In genomic region chr17:38592487-38592886, GRCh38 we compare ENCODE assay signal across 16 cellular contexts. TPM values are rescaled to one million over a fixed set of nuclear protein-coding genes. Genes with fewer than 3 reads are reported as not detected.
"Had no signal": no experiment of that assay in that cellular context is flagged by ENCODE, and none has a peak within 500 bp of the region (broad histone marks: within the 10 kb centered on the region; RNA-seq: fewer than 3 reads in every experiment).

No MANE protein-coding gene starts in this region.

- H3K4me3 ChIP-seq: prostate gland, suprapubic skin had no signal

- H3K27ac Mint-ChIP-seq: activated naive CD4-positive, alpha-beta T cell treated with anti-CD3 and anti-CD28 coated beads for 36 hours; activated T-helper 2 cell treated with anti-CD3 and anti-CD28 coated beads, Interferon-gamma antibody, Interleukin-2, Interleukin-4, amounts not matched to agents 10 μg/mL and 5 μg/mL and 100 μg/mL, durations not matched to agents 14 hours and 24 hours and 36 hours; stimulated activated naive CD8-positive, alpha-beta T cell treated with anti-CD3 and anti-CD28 coated beads, Interleukin-15, Interleukin-2, amounts not matched to agents 100 ng/mL and 50 ng/mL, for 24 hours; type B pancreatic cell had no signal

- H3K9me3 Mint-ChIP-seq: activated CD4-positive, alpha-beta T cell treated with anti-CD3 and anti-CD28 coated beads, Interleukin-2, amount 10 ng/mL, durations not matched to agents 7 days and 5 days; activated naive CD4-positive, alpha-beta T cell treated with anti-CD3 and anti-CD28 coated beads for 36 hours; activated T-helper 2 cell treated with anti-CD3 and anti-CD28 coated beads, Interferon-gamma antibody, Interleukin-2, Interleukin-4, amounts not matched to agents 10 μg/mL and 5 μg/mL and 100 μg/mL, durations not matched to agents 14 hours and 24 hours and 36 hours; nephron progenitor cell; stimulated activated naive CD8-positive, alpha-beta T cell treated with anti-CD3 and anti-CD28 coated beads, Interleukin-15, Interleukin-2, amounts not matched to agents 100 ng/mL and 50 ng/mL, for 24 hours; type B pancreatic cell had no signal

- H3K36me3 ChIP-seq: prostate gland, suprapubic skin had no signal

- H3K9me3 ChIP-seq: prostate gland, suprapubic skin had no signal

- ATAC-seq: right cardiac atrium had no signal

- DNase-seq: activated CD4-positive, CD25-positive, alpha-beta regulatory T cell; cortex of kidney; effector CD8-positive, alpha-beta T cell; nephron progenitor cell; right cardiac atrium; small intestine; stimulated activated CD4-positive, alpha-beta T cell treated with anti-CD3 and anti-CD28 coated beads, Interleukin-4, amount 100 ng/mL, for 4 hours; stimulated activated CD8-positive, alpha-beta memory T cell treated with anti-CD3 and anti-CD28 coated beads, Interleukin-4, amount 100 ng/mL, for 48 hours had no signal

- H3K4me1 ChIP-seq: prostate gland had no signal

- H3K36me3 Mint-ChIP-seq: type B pancreatic cell had no signal

- H3K27ac ChIP-seq: prostate gland, suprapubic skin had no signal

- H3K4me3 Mint-ChIP-seq: activated naive CD4-positive, alpha-beta T cell treated with anti-CD3 and anti-CD28 coated beads for 36 hours; nephron progenitor cell; stimulated activated naive CD8-positive, alpha-beta T cell treated with anti-CD3 and anti-CD28 coated beads, Interleukin-15, Interleukin-2, amounts not matched to agents 100 ng/mL and 50 ng/mL, for 24 hours; type B pancreatic cell had no signal

RNA-seq across cellular contexts. Expression of gene SRCIN1, which starts 13.3 kb away (rescaled TPM):
- total RNA-seq: osteoblast had no signal
